15 cellular contexts compared by ENCODE assay signal in the genomic region with DNA sequence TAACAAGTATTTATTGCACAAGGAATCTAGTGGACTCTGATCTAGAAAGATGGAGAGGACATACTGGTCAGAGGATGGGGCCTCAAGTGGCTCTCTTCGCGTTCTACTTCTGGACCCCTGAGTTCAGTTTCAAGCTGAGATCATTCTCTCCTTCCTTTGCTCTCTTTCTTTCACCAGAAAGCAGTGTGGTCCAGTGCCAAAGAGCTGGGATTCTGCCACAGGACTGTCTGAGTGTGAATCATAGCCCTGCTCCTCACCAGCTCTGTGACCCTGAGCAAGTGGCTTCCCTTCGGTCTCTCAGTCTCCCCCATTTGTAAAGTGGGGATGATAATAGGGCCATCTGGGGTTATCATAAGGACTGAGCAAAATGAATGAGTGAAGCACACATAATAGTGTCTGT.
DNase-seq lines count a peak whose midpoint lies in the region; TF ChIP-seq lines count a peak whose summit lies in the region.
"Had no signal": no experiment of that assay in that cellular context is flagged by ENCODE, and none has a peak within 500 bp of the region (broad histone marks: within the 10 kb centered on the region; RNA-seq: fewer than 3 reads in every experiment).

No MANE protein-coding gene starts in this region.

- DNase-seq in HT1080 (ENCODE audit: low read depth) (peak; percentile 3), adrenal gland (peak; percentile 43 to 79 (median 69)), iris pigment epithelial cell (ENCODE audit: low read depth) (peak; percentile 28), KBM-7 (no peak), SW480 (ENCODE audit: low spot score) (no peak), NCI-H2081 (lab: John Stamatoyannopoulos, UW) (no peak), NCI-H2081 treated with DMSO at 0.1 percent for 48 hours (lab: John Stamatoyannopoulos, UW) (no peak)
- DNase-seq: DMS153, MV-4-11, NCI-H1436 treated with DMSO at 0.1 percent for 48 hours, NCI-H2107, NCI-H345, NCI-H526 treated with DMSO at 0.1 percent for 48 hours, SK-N-SH had no signal

- no peak overlapping the region for H3K27ac ChIP-seq in adrenal gland
- H3K27ac ChIP-seq: C4-2B had no signal

- 36 to 71% (median 60%) methylated on average over 3 of the region's 3 CpGs for WGBS in adrenal gland, 4 donors

- H3K4me3 ChIP-seq in adrenal gland, result no peak overlapping the region

- intact Hi-C loops in adrenal gland (cut with DNase I), result no loop called here

- no peaks in the 10 kb centered on the region for H3K27me3 ChIP-seq in adrenal gland

- peaks cover 0 to 3% of the 10 kb centered on the region in 2 donors for H3K4me1 ChIP-seq in adrenal gland (replicated peaks in 1 of 2)

- no peak for TF ChIP-seq CTCF in adrenal gland (IDR thresholded peaks at IDR 0.05)

- no peaks in the 10 kb centered on the region for H3K36me3 ChIP-seq in adrenal gland (replicated peaks in 1 of 2)

- in situ Hi-C loops in KBM-7 (cut with MboI; ENCODE audit: low pct_unique_long_range_greater_than_20kb, low sequenced_read_pairs), result no loop called here

- H3K9me3 ChIP-seq in adrenal gland (replicated peaks in 1 of 3), result no peaks in the 10 kb centered on the region
- H3K9me3 ChIP-seq: SK-N-SH had no signal

- TF ChIP-seq POLR2A in adrenal gland (IDR thresholded peaks at IDR 0.05), result no peak

Comparison
In these comparisons a context has a peak if more than half of its experiments do, and no peak if none do; other contexts are left out.
1. DNase-seq: peak in HT1080 (single experiment), adrenal gland (7 of 7) and iris pigment epithelial cell (single experiment); none in KBM-7 (single experiment), SW480 (single experiment), NCI-H2081 (0 of 2) and NCI-H2081 treated with DMSO at 0.1 percent for 48 hours (single experiment).